In the genomic region with DNA sequence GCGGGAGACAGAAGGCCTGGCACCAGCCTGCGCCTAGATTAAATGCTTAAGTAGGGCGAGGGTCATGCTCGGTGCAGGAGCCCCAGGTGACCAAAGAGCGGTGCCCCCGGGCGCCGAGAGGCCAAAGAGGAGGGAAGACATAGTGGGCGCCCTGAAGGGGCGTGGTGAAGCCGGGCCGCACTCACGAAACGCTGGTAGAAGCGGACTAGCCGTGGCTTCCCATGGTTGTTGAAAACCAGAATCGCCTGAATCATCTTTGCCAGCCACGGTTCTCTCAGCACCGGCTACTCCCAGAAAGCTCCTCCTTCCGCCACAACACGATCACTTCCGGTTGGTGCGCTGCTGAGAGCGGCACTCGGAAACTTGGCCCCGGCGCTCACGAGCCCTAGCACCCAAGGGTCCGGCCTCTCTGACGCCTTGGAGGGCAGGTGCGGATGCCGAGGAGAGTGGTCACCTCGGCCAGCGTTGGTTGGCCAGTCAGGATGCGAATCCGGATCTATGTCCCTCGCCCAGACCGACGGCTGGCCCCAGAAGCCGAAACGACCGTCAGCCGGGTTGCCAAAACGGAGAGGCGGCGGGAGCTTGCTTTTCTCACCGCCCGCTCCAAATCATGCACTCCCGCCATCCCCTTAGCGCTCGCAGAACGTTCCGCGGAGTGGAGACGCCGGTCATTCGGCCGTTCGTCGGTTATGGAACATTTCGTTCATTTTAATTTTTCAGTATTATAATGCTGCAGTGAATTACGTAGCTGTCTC, we compare ENCODE assay signal across 8 cellular contexts. TPM values are rescaled to one million over a fixed set of nuclear protein-coding genes. Genes with fewer than 3 reads are reported as not detected.
DNase-seq lines count a peak whose midpoint lies in the region; ATAC-seq, FAIRE-seq and TF ChIP-seq lines count a peak whose summit lies in the region.

TSS of gene AP3S2 (minus strand) at position 299 of the 755 bp plus-strand sequence. CDS start at position 254, 45 bp downstream.

- peak within 1 kb of the TSS; percentile 98 for H2AFZ ChIP-seq in keratinocyte (ENCODE audit: control insufficient read depth, low read length)

- H3K27ac ChIP-seq in AG04450 (ENCODE audit: low read depth, low read length) (peak within 1 kb of the TSS; percentile 89), keratinocyte (ENCODE audit: control insufficient read depth, insufficient read depth, low read length) (peak within 1 kb of the TSS; percentile 84)

- no peaks in the 10 kb centered on the region for H4K20me1 ChIP-seq in keratinocyte (ENCODE audit: control insufficient read depth, extremely low read depth, insufficient read depth, low read length)

- no peaks in the 10 kb centered on the region for H3K27me3 ChIP-seq in AG04450 (ENCODE audit: control insufficient read depth, insufficient read depth, low read length)
- no peaks in the 10 kb centered on the region for H3K27me3 ChIP-seq in keratinocyte (ENCODE audit: control insufficient read depth, extremely low read depth, insufficient read depth, low read length)

- POLR2A ChIA-PET in AG04450 (lab: Yijun Ruan, JAX): interaction anchor here (0.5 to 1.5 kb wide), 7 partner anchors 19 to 340 kb away, joined by 3 to 7 read pairs (median 4); partner anchors contain the start of genes ARPIN and GDPGP1

- dilution Hi-C loops in keratinocyte (cut with MboI; ENCODE audit: extremely low pct_ligation_motif_present, low sequenced_read_pairs): no loop called here

- peaks cover 0 to 1% of the 10 kb centered on the region in 2 experiments for H3K36me3 ChIP-seq in keratinocyte (ENCODE audit: control insufficient read depth in 2 of 2, extremely low read depth in 1 of 2, insufficient read depth in 2 of 2, low read length in 2 of 2)

- no peak for FAIRE-seq in keratinocyte (lab: Jason Lieb, UNC)

- peaks cover 4% of the 10 kb centered on the region for H3K4me1 ChIP-seq in keratinocyte (ENCODE audit: control insufficient read depth, extremely low read depth, insufficient read depth, low read length)

- H3K9me3 ChIP-seq in AG04450 (ENCODE audit: control insufficient read depth, insufficient read depth, low read length) (no peaks in the 10 kb centered on the region), keratinocyte (ENCODE audit: control insufficient read depth, low read depth, low read length) (no peaks in the 10 kb centered on the region)

- peak within 1 kb of the TSS; percentile 93 for H3K4me3 ChIP-seq in AG04450 (ENCODE audit: low read depth, low read length)
- peak within 1 kb of the TSS; percentile 85 to 88 (median 85) for H3K4me3 ChIP-seq in keratinocyte (ENCODE audit: control insufficient read depth in 2 of 3, extremely low read depth in 1 of 3, insufficient read depth in 2 of 3, low read depth in 1 of 3, low read length in 3 of 3)

- DNase-seq in AG04450 (ENCODE audit: low read depth, low spot score) (peak; percentile 85), NCI-H226 (peak; percentile 96), cerebellar cortex (ENCODE audit: low spot score) (peak; percentile 96), keratinocyte (ENCODE audit: low read depth, low spot score) (peak; percentile 42)
- peak; percentile 79 for DNase-seq in activated CD4-positive, CD25-positive, alpha-beta regulatory T cell treated with anti-CD3 and anti-CD28 coated beads, Interleukin-2, amount 50 U/mL, for 16 hours (ENCODE audit: low read depth, low spot score)
- DNase-seq in stimulated activated CD4-positive, alpha-beta T cell treated with anti-CD3 and anti-CD28 coated beads, Interleukin-15, amount 100 ng/mL, for 1 hour (ENCODE audit: low read depth in 1 of 2, low spot score in 1 of 2): peak; percentile 78 to 79

- ATAC-seq in GM18873 (IDR thresholded peaks at IDR 0.05; ENCODE audit: low FRiP score, unreplicated experiment) (peak; percentile 87), HG03139 (IDR thresholded peaks at IDR 0.05; ENCODE audit: unreplicated experiment) (peak; percentile 84)

- TF ChIP-seq CTCF in AG04450 (IDR thresholded peaks at IDR 0.05; ENCODE audit: low read depth, low read length): no peak
- no peak for TF ChIP-seq CTCF in keratinocyte (optimal IDR thresholded peaks at IDR 0.05 in 1 of 3, IDR thresholded peaks at IDR 0.05 in 1 of 3, conservative IDR thresholded peaks at IDR 0.05 in 1 of 3; ENCODE audit: extremely low read depth in 1 of 3, insufficient read depth in 2 of 3, low read length in 3 of 3)

- H3K9me1 ChIP-seq in keratinocyte (ENCODE audit: control insufficient read depth, extremely low read depth, insufficient read depth, low read length): no peaks in the 10 kb centered on the region

- peak within 1 kb of the TSS; percentile 94 for H3K4me2 ChIP-seq in keratinocyte (ENCODE audit: control insufficient read depth, extremely low read depth, insufficient read depth, low read depth, low read length)

- H3K9ac ChIP-seq in keratinocyte (ENCODE audit: control insufficient read depth, extremely low read depth, insufficient read depth, low read length): peak within 1 kb of the TSS; percentile 94

- H3K79me2 ChIP-seq in keratinocyte (ENCODE audit: control insufficient read depth, insufficient read depth, low read length): peaks cover 35% of the 10 kb centered on the region

- CTCF ChIA-PET in AG04450 (lab: Charles Lee): interaction anchor here (1.0 to 2.2 kb wide), 6 partner anchors 17 to 194 kb away, joined by 3 to 6 read pairs (median 4); no protein-coding TSS in a partner anchor

RNA-seq across cellular contexts. Expression of gene AP3S2, which starts in this region (rescaled TPM):
- polyA plus RNA-seq in AG04450 (2011; rRNA removed) (35.5 and 54.8 TPM in 2 replicates), keratinocyte (22.9 to 39.2 TPM (median 34.6 TPM) in 3 replicates)
- 35.8 and 48.1 TPM in 2 replicates for polyA minus RNA-seq in AG04450 (2011; rRNA and poly(A)+ RNA removed)
- 27.6 TPM for polyA plus RNA-seq in keratinocyte (2011; ENCODE audit: low read depth)
- polyA plus RNA-seq in keratinocyte (2011; cell fraction: cytosol; rRNA removed): 23.1 and 30.5 TPM in 2 replicates
- 18.4 and 19.9 TPM in 2 replicates for polyA plus RNA-seq in keratinocyte (2011; cell fraction: nucleus; rRNA removed)
- polyA plus RNA-seq in keratinocyte (2012; ENCODE audit: low replicate concordance): 22.9 and 30.3 TPM in 2 replicates
- polyA minus RNA-seq in keratinocyte: 15.8 to 64.5 TPM (median 41.5 TPM) in 3 replicates
- 22.1 TPM for polyA minus RNA-seq in keratinocyte (2011; cell fraction: cytosol; rRNA and poly(A)+ RNA removed)
- polyA minus RNA-seq in keratinocyte (2011; cell fraction: nucleus; rRNA and poly(A)+ RNA removed): 21.5 and 39.3 TPM in 2 replicates

Comparison
In these comparisons a context has a peak if more than half of its experiments do, and no peak if none do; other contexts are left out.
1. Peak in every context shown above with its lines: DNase-seq, ATAC-seq, H3K4me3 ChIP-seq and H3K27ac ChIP-seq.
2. DNase-seq: peak in every context shown above with its lines; median percentile 96 in NCI-H226; 96 in cerebellar cortex; 85 in AG04450; 79 in activated CD4-positive, CD25-positive, alpha-beta regulatory T cell treated with anti-CD3 and anti-CD28 coated beads, Interleukin-2, amount 50 U/mL, for 16 hours; 78 in stimulated activated CD4-positive, alpha-beta T cell treated with anti-CD3 and anti-CD28 coated beads, Interleukin-15, amount 100 ng/mL, for 1 hour; 42 in keratinocyte.